8 cellular contexts compared by ENCODE assay signal in genomic region chr5:33850100-33850594, GRCh38. TPM values are rescaled to one million over a fixed set of nuclear protein-coding genes. Genes with fewer than 3 reads are reported as not detected.
DNase-seq lines count a peak whose midpoint lies in the region; FAIRE-seq lines count a peak whose summit lies in the region.

No MANE protein-coding gene starts in this region.

- H3K14ac ChIP-seq in trophoblast cell (ENCODE audit: low read length), result no peak overlapping the region

- H3K79me2 ChIP-seq in trophoblast cell (ENCODE audit: control insufficient read depth, insufficient read depth, low read length, poor library complexity), result peaks cover 2% of the 10 kb centered on the region

- peak; percentile 54 for DNase-seq in GM18507 (ENCODE audit: extremely low spot score, insufficient read length, low read depth)
- DNase-seq in H7, result peak; percentile 18
- peak; percentile 4 for DNase-seq in MG63
- DNase-seq in amniotic epithelial cell (ENCODE audit: low read depth), result peak; percentile 75
- DNase-seq in stimulated activated CD4-positive, alpha-beta T cell treated with anti-CD3 and anti-CD28 coated beads, Interleukin-15, amount 100 ng/mL, for 24 hours, result peak; percentile 39
- no peak for DNase-seq in middle frontal gyrus (ENCODE audit: extremely low spot score, low spot score)
- no peak for DNase-seq in trophoblast cell
- no peak for DNase-seq in occipital lobe (lab: John Stamatoyannopoulos, UW)

- H3K18ac ChIP-seq in trophoblast cell (ENCODE audit: low read length), result no peak overlapping the region

- peaks cover 9 to 17% of the 10 kb centered on the region in 2 experiments for H3K4me1 ChIP-seq in trophoblast cell (ENCODE audit: control insufficient read depth in 1 of 2, insufficient read depth in 2 of 2, low read length in 2 of 2)

- no peak overlapping the region for H3K9ac ChIP-seq in trophoblast cell (ENCODE audit: low read length)

- H3K9me3 ChIP-seq in MG63 (no peaks in the 10 kb centered on the region), trophoblast cell (ENCODE audit: insufficient read depth, low read depth, low read length) (no peaks in the 10 kb centered on the region)

- H3K27me3 ChIP-seq in H7 (ENCODE audit: control insufficient read depth, insufficient read depth, low read length), result no peaks in the 10 kb centered on the region
- H3K27me3 ChIP-seq in MG63, result no peaks in the 10 kb centered on the region
- H3K27me3 ChIP-seq in trophoblast cell (ENCODE audit: insufficient read depth, low read length), result no peaks in the 10 kb centered on the region

- no CpG with 5 or more reads among the region's 9 CpGs for WGBS in trophoblast cell (ENCODE audit: extremely low coverage, insufficient coverage, insufficient read length)

- H3K4me2 ChIP-seq in trophoblast cell (ENCODE audit: low read length), result no peak overlapping the region

- no peak overlapping the region for H2BK120ac ChIP-seq in trophoblast cell (ENCODE audit: insufficient read depth, low read length, poor library complexity)

- FAIRE-seq in GM18507 (lab: Jason Lieb, UNC), result peak; percentile 100

- H3K27ac ChIP-seq in trophoblast cell (ENCODE audit: low read depth, low read length), result no peak overlapping the region

- H3K4me3 ChIP-seq in H7 (ENCODE audit: insufficient read depth, low read depth, low read length), result no peak overlapping the region
- H3K4me3 ChIP-seq in MG63, result no peak overlapping the region
- H3K4me3 ChIP-seq in trophoblast cell (ENCODE audit: low read depth, low read length), result no peak overlapping the region

- no peak overlapping the region for H2BK5ac ChIP-seq in trophoblast cell (ENCODE audit: low read depth, low read length, poor library complexity)

- no peaks in the 10 kb centered on the region for H3K36me3 ChIP-seq in H7 (replicated peaks; ENCODE audit: control insufficient read depth, insufficient read depth, low read length)
- no peaks in the 10 kb centered on the region for H3K36me3 ChIP-seq in MG63
- no peaks in the 10 kb centered on the region for H3K36me3 ChIP-seq in trophoblast cell (ENCODE audit: control insufficient read depth in 1 of 2, insufficient read depth in 2 of 2, low read length in 2 of 2)

- H2AK5ac ChIP-seq in trophoblast cell (ENCODE audit: low read length), result no peak overlapping the region

- no peak overlapping the region for H4K12ac ChIP-seq in trophoblast cell (ENCODE audit: low read depth, low read length)

- H3K79me1 ChIP-seq in trophoblast cell (ENCODE audit: low read length), result peaks cover 9% of the 10 kb centered on the region

- H2AFZ ChIP-seq in trophoblast cell (ENCODE audit: insufficient read depth, low read length, poor library complexity), result no peak overlapping the region

- no peak overlapping the region for H3K4ac ChIP-seq in trophoblast cell (ENCODE audit: low read depth, low read length)

- H4K8ac ChIP-seq in trophoblast cell (ENCODE audit: low read depth, low read length), result no peak overlapping the region

- no peak overlapping the region for H3K23ac ChIP-seq in trophoblast cell (ENCODE audit: low read length)

- H4K91ac ChIP-seq in trophoblast cell (ENCODE audit: low read depth, low read length), result no peak overlapping the region

- no peak overlapping the region for H2BK12ac ChIP-seq in trophoblast cell (ENCODE audit: low read length)

RNA-seq across cellular contexts. Expression of gene ADAMTS12, which starts 41.6 kb away (rescaled TPM):
- 2.7 and 3.0 TPM in 2 replicates for total RNA-seq in H7 (2014; rRNA removed; shearing (Covaris generic))
- total RNA-seq in MG63 (2014; rRNA removed; shearing (Covaris generic); ENCODE audit: low replicate concordance), result 8.1 and 11.8 TPM in 2 replicates
- polyA plus RNA-seq in trophoblast cell (2013), result 4.7 and 4.8 TPM in 2 replicates
- 1.2 TPM for total RNA-seq in occipital lobe

Comparison
In these comparisons a context has a peak if more than half of its experiments do, and no peak if none do; other contexts are left out.
1. DNase-seq: peak in GM18507 (single experiment), H7 (single experiment), MG63 (single experiment), amniotic epithelial cell (single experiment) and stimulated activated CD4-positive, alpha-beta T cell treated with anti-CD3 and anti-CD28 coated beads, Interleukin-15, amount 100 ng/mL, for 24 hours (single experiment); none in middle frontal gyrus (single experiment), trophoblast cell (0 of 2) and occipital lobe (single experiment).